27 cellular contexts compared by ENCODE assay signal in genomic region chr14:100819829-100820475, GRCh38. TPM values are rescaled to one million over a fixed set of nuclear protein-coding genes. Genes with fewer than 3 reads are reported as not detected.
DNase-seq lines count a peak whose midpoint lies in the region; ATAC-seq, FAIRE-seq and TF ChIP-seq lines count a peak whose summit lies in the region.
"Had no signal": no experiment of that assay in that cellular context is flagged by ENCODE, and none has a peak within 500 bp of the region (broad histone marks: within the 10 kb centered on the region; RNA-seq: fewer than 3 reads in every experiment).

No MANE protein-coding gene starts in this region.

- H3K27me3 Mint-ChIP-seq in mesothelial cell of epicardium (ENCODE audit: low read depth): no peaks in the 10 kb centered on the region

- intact Hi-C loops in Right ventricle myocardium inferior (cut with DNase I) (loop anchor here (10.0 kb wide), 1 partner anchor 155 kb away; no protein-coding TSS in a partner anchor), left ventricle myocardium superior (cut with micrococcal nuclease) (no loop called here), posterior vena cava (cut with DNase I) (no loop called here)

- H3K9me3 ChIP-seq in HEK293 (ENCODE audit: control insufficient read depth, insufficient read depth, low read depth, low read length): no peaks in the 10 kb centered on the region
- H3K9me3 ChIP-seq: BE2C had no signal

- FAIRE-seq in H54 (lab: Jason Lieb, UNC): no peak
- FAIRE-seq: GM12892 had no signal

- POLR2A ChIA-PET in HEK293 (lab: Yijun Ruan, JAX): no interaction called here

- H3K36me3 ChIP-seq in HEK293 (ENCODE audit: control insufficient read depth in 2 of 2, insufficient read depth in 1 of 2, low read length in 2 of 2): no peaks in the 10 kb centered on the region
- H3K36me3 ChIP-seq: BE2C had no signal

- CTCF ChIA-PET in HEK293 (lab: Yijun Ruan, JAX): no interaction called here

- H3K27ac ChIP-seq in HEK293 (ENCODE audit: extremely low read depth, low read depth, low read length): no peak overlapping the region
- H3K27ac ChIP-seq: 22Rv1 had no signal

- DNase-seq in Right ventricle myocardium inferior (ENCODE audit: missing footprints): peak; percentile 56
- DNase-seq in left ventricle myocardium superior: no peak
- no peak for DNase-seq in mesothelial cell of epicardium (ENCODE audit: low spot score in 2 of 2, unreplicated experiment in 2 of 2)
- DNase-seq in posterior vena cava (ENCODE audit: low spot score): peak; percentile 73
- DNase-seq in HuH-7 (ENCODE audit: low spot score): no peak
- no peak for DNase-seq in H54 (ENCODE audit: insufficient read length, low spot score)
- no peak for DNase-seq in T-helper 9 cell
- DNase-seq: ACHN; BE2C; CD8-positive, alpha-beta memory T cell; DMS153; DND-41; H9; HFFc6; NCI-H1048; NCI-H1417; NCI-H1694; NCI-H2029 treated with DMSO at 0.1 percent for 48 hours; NCI-H446 treated with DMSO at 0.1 percent for 48 hours; NCI-H526; RPMI8226; SHP77 treated with DMSO at 0.1 percent for 48 hours had no signal

- no peaks in the 10 kb centered on the region for H3K9me3 Mint-ChIP-seq in mesothelial cell of epicardium
- H3K9me3 Mint-ChIP-seq: H9, HFFc6 had no signal

- no peaks in the 10 kb centered on the region for H3K36me3 Mint-ChIP-seq in mesothelial cell of epicardium
- H3K36me3 Mint-ChIP-seq: CD14-positive monocyte; CD8-positive, alpha-beta memory T cell; IgD-negative memory B cell had no signal

- H3K4me3 Mint-ChIP-seq in mesothelial cell of epicardium: no peak overlapping the region
- H3K4me3 Mint-ChIP-seq: CD14-positive monocyte; CD8-positive, alpha-beta memory T cell; H9; HFFc6; IgD-negative memory B cell had no signal

- no peak overlapping the region for H3K4me3 ChIP-seq in HEK293 (ENCODE audit: low read depth, low read length)

- H3K4me1 Mint-ChIP-seq in mesothelial cell of epicardium: peaks cover 51% of the 10 kb centered on the region

- no peaks in the 10 kb centered on the region for H3K4me1 ChIP-seq in HEK293 (ENCODE audit: control insufficient read depth, insufficient read depth, low read length)

- H3K27ac Mint-ChIP-seq in mesothelial cell of epicardium: peak overlapping the region; percentile 59
- H3K27ac Mint-ChIP-seq: H9, HFFc6, IgD-negative memory B cell had no signal

- TF ChIP-seq POLR2A in H54 (IDR thresholded peaks at IDR 0.05; ENCODE audit: low read depth, low read length): no peak

- ATAC-seq in Right ventricle myocardium inferior: no peak
- no peak for ATAC-seq in left ventricle myocardium superior

- TF ChIP-seq CTCF in HEK293 (tag by site-specific recombination; IDR thresholded peaks at IDR 0.05) (no peak), mesothelial cell of epicardium (IDR thresholded peaks at IDR 0.05; ENCODE audit: unreplicated experiment) (no peak)

TF ChIP-seq in HEK293, 187 proteins besides CTCF, POLR2A, EP300 and RAD21:
- peak; percentile 64; the same call in 1 of the 2 replicates for TF ChIP-seq HIC1 (tag by site-specific recombination; IDR thresholded peaks at IDR 0.05)
- no peak for TF ChIP-seq ZBTB21 (tag by site-specific recombination; IDR thresholded peaks at IDR 0.05)
- TF ChIP-seq ZNF513 (tag by site-specific recombination; IDR thresholded peaks at IDR 0.05): no peak

RNA-seq across cellular contexts. Expression of gene MEG3, which starts 6.0 kb away (rescaled TPM):
- total RNA-seq in Right ventricle myocardium inferior (34.8 TPM), left ventricle myocardium superior (20.6 TPM), mesothelial cell of epicardium (0.18 TPM in 1 of 3 replicates, not detected in the others), posterior vena cava (10 to 100 TPM; 56.2 to 99.4 TPM)

Comparison
In these comparisons a context has a peak if more than half of its experiments do, and no peak if none do; other contexts are left out.
1. DNase-seq: peak in Right ventricle myocardium inferior (single experiment) and posterior vena cava (single experiment); none in left ventricle myocardium superior (single experiment), mesothelial cell of epicardium (0 of 2), HuH-7 (single experiment), H54 (single experiment) and T-helper 9 cell (single experiment).
2. RNA of gene MEG3, which starts 6.0 kb away (total RNA-seq): 56.2 to 99.4 TPM in posterior vena cava, 34.8 TPM in Right ventricle myocardium inferior (single experiment) and 20.6 TPM in left ventricle myocardium superior (single experiment); 0.18 TPM in mesothelial cell of epicardium; every median in the first group is over 10 times any median in the second.